In genomic region chr10:43036581-43037428, GRCh38 we compare ENCODE assay signal across 19 cellular contexts. TPM values are rescaled to one million over a fixed set of nuclear protein-coding genes. Genes with fewer than 3 reads are reported as not detected.
A peak's percentile ranks its signal among the peaks of the same experiment; 100 is the strongest.
DNase-seq lines count a peak whose midpoint lies in the region; ATAC-seq, FAIRE-seq and TF ChIP-seq lines count a peak whose summit lies in the region.
"Had no signal": no experiment of that assay in that cellular context is flagged by ENCODE, and none has a peak within 500 bp of the region (broad histone marks: within the 10 kb centered on the region; RNA-seq: fewer than 3 reads in every experiment).

No MANE protein-coding gene starts in this region.

- no peak overlapping the region for H3K4me3 ChIP-seq in upper lobe of right lung
- H3K4me3 ChIP-seq: GM23248 had no signal

- POLR2A ChIA-PET in activated CD4-positive, alpha-beta T cell treated with anti-CD3 and anti-CD28 coated beads, Interleukin-2, amount 10 ng/mL, durations not matched to agents 7 days and 5 days (lab: Charles Lee), result no interaction called here

- no peak for TF ChIP-seq POLR2A in GM12892 (IDR thresholded peaks at IDR 0.05; ENCODE audit: low read depth, low read length)

- intact Hi-C loops in upper lobe of right lung (cut with DNase I), result no loop called here

- FAIRE-seq in GM12892 (lab: Jason Lieb, UNC), result no peak
- FAIRE-seq: G401.6, GM19239 had no signal

- no peaks in the 10 kb centered on the region for H3K27me3 Mint-ChIP-seq in activated CD4-positive, alpha-beta T cell treated with anti-CD3 and anti-CD28 coated beads, Interleukin-2, amount 10 ng/mL, durations not matched to agents 7 days and 5 days
- H3K27me3 Mint-ChIP-seq in chondrocyte (ENCODE audit: low read depth), result peaks cover 4% of the 10 kb centered on the region
- H3K27me3 Mint-ChIP-seq: CD4-positive, CD25-positive, alpha-beta regulatory T cell had no signal

- CTCF ChIA-PET in activated CD4-positive, alpha-beta T cell treated with anti-CD3 and anti-CD28 coated beads, Interleukin-2, amount 10 ng/mL, durations not matched to agents 7 days and 5 days (lab: Charles Lee), result no interaction called here

- peaks cover 12% of the 10 kb centered on the region for H3K9me3 Mint-ChIP-seq in activated CD4-positive, alpha-beta T cell treated with anti-CD3 and anti-CD28 coated beads, Interleukin-2, amount 10 ng/mL, durations not matched to agents 7 days and 5 days
- peaks cover 22% of the 10 kb centered on the region for H3K9me3 Mint-ChIP-seq in chondrocyte (ENCODE audit: low read depth)

- no peaks in the 10 kb centered on the region for H3K27me3 ChIP-seq in upper lobe of right lung

- no peaks in the 10 kb centered on the region for H3K36me3 Mint-ChIP-seq in activated CD4-positive, alpha-beta T cell treated with anti-CD3 and anti-CD28 coated beads, Interleukin-2, amount 10 ng/mL, durations not matched to agents 7 days and 5 days (ENCODE audit: low read depth)
- no peaks in the 10 kb centered on the region for H3K36me3 Mint-ChIP-seq in chondrocyte (ENCODE audit: low read depth)
- H3K36me3 Mint-ChIP-seq: CD4-positive, CD25-positive, alpha-beta regulatory T cell had no signal

- DNase-seq in activated CD4-positive, alpha-beta T cell treated with anti-CD3 and anti-CD28 coated beads, Interleukin-2, amount 10 ng/mL, durations not matched to agents 7 days and 5 days, result peak; percentile 4
- no peak for DNase-seq in activated CD4-positive, alpha-beta T cell treated with anti-CD3 and anti-CD28 coated beads for 4 hours
- DNase-seq in chondrocyte (ENCODE audit: low spot score) (peak; percentile 72), mesenteric fat pad (ENCODE audit: low spot score) (peak; percentile 85), upper lobe of right lung (peak; percentile 35), GM12892 (ENCODE audit: insufficient read length) (no peak), SW 1271 (lab: John Stamatoyannopoulos, UW) (no peak)
- DNase-seq: CD4-positive, CD25-positive, alpha-beta regulatory T cell; COR-L47; GM23248; NCI-H1105; NCI-H2107; NCI-H510A; NCI-H748 treated with DMSO at 0.1 percent for 48 hours; SHP77 treated with DMSO at 0.1 percent for 48 hours had no signal

- H3K36me3 ChIP-seq in upper lobe of right lung, result no peaks in the 10 kb centered on the region

- no peaks in the 10 kb centered on the region for H3K9me3 ChIP-seq in upper lobe of right lung

- TF ChIP-seq CTCF in chondrocyte (IDR thresholded peaks at IDR 0.05) (no peak), upper lobe of right lung (IDR thresholded peaks at IDR 0.05) (no peak)

- no peak overlapping the region for H3K27ac Mint-ChIP-seq in activated CD4-positive, alpha-beta T cell treated with anti-CD3 and anti-CD28 coated beads, Interleukin-2, amount 10 ng/mL, durations not matched to agents 7 days and 5 days
- no peak overlapping the region for H3K27ac Mint-ChIP-seq in chondrocyte (ENCODE audit: unreplicated experiment)

- H3K4me1 Mint-ChIP-seq in activated CD4-positive, alpha-beta T cell treated with anti-CD3 and anti-CD28 coated beads, Interleukin-2, amount 10 ng/mL, durations not matched to agents 7 days and 5 days, result no peaks in the 10 kb centered on the region
- H3K4me1 Mint-ChIP-seq in chondrocyte (ENCODE audit: low read depth), result no peaks in the 10 kb centered on the region

- H3K4me3 Mint-ChIP-seq in activated CD4-positive, alpha-beta T cell treated with anti-CD3 and anti-CD28 coated beads, Interleukin-2, amount 10 ng/mL, durations not matched to agents 7 days and 5 days, result no peak overlapping the region
- H3K4me3 Mint-ChIP-seq in chondrocyte (ENCODE audit: unreplicated experiment), result no peak overlapping the region
- H3K4me3 Mint-ChIP-seq: CD4-positive, CD25-positive, alpha-beta regulatory T cell had no signal

- H3K27ac ChIP-seq in upper lobe of right lung, result no peak overlapping the region
- H3K27ac ChIP-seq: 22Rv1, GM23248 had no signal

- no peaks in the 10 kb centered on the region for H3K4me1 ChIP-seq in upper lobe of right lung

- ATAC-seq in upper lobe of right lung (peak; percentile 9), GM19452 (IDR thresholded peaks at IDR 0.05; ENCODE audit: unreplicated experiment) (no peak)

RNA-seq across cellular contexts. Expression of gene RET, which starts 40.1 kb away (rescaled TPM):
- total RNA-seq in activated CD4-positive, alpha-beta T cell treated with anti-CD3 and anti-CD28 coated beads, Interleukin-2, amount 10 ng/mL, durations not matched to agents 7 days and 5 days, result under 1 TPM; 0.10 TPM
- total RNA-seq in chondrocyte (0.12 to 0.18 TPM in 2 of 3 replicates, not detected in the other), mesenteric fat pad (0.64 TPM), upper lobe of right lung (1.0 TPM)
- polyA plus RNA-seq in GM12892 (2012; ENCODE audit: missing spikeins), result not detected
- total RNA-seq: GM23248 had no signal
- polyA plus RNA-seq: CD4-positive, CD25-positive, alpha-beta regulatory T cell; GM23248 had no signal

Comparison
In these comparisons a context has a peak if more than half of its experiments do, and no peak if none do; other contexts are left out.
1. DNase-seq: peak in activated CD4-positive, alpha-beta T cell treated with anti-CD3 and anti-CD28 coated beads, Interleukin-2, amount 10 ng/mL, durations not matched to agents 7 days and 5 days (single experiment), chondrocyte (single experiment), mesenteric fat pad (single experiment) and upper lobe of right lung (single experiment); none in activated CD4-positive, alpha-beta T cell treated with anti-CD3 and anti-CD28 coated beads for 4 hours (0 of 2), GM12892 (single experiment) and SW 1271 (0 of 2).